Comparison of ENCODE assay signal across 6 cellular contexts in the genomic region with DNA sequence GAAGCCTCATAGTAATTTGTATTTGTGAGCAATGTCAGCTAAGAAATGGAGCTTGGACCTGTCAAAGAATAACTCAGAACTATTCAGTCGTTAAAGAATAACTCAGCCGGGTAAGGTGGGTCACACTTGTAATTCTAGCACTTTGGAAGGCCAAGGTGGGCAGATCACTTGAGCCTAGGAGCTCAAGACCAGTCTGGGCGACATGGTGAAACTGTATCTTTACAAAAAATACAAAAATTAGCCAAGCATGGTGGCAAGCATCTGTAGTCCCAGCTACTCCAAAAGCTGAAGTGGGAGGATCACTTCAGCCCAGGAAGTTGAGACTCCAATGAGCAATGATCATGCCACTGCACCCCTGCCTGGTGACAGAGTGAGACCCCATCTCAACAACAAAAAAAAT.
"Had no signal": no experiment of that assay in that cellular context is flagged by ENCODE, and none has a peak within 500 bp of the region (broad histone marks: within the 10 kb centered on the region; RNA-seq: fewer than 3 reads in every experiment).

No MANE protein-coding gene starts in this region.

- H3K27ac ChIP-seq: HL-60 had no signal

- H3K4me3 Mint-ChIP-seq: IgD-negative memory B cell had no signal

- ATAC-seq: HepG2, K562 had no signal

- H3K27me3 Mint-ChIP-seq: IgD-negative memory B cell had no signal

- H3K4me1 Mint-ChIP-seq: IgD-negative memory B cell had no signal

- DNase-seq: IMR-90, KBM-7 had no signal

- H3K4me3 ChIP-seq: K562 had no signal

- H3K27ac Mint-ChIP-seq: IgD-negative memory B cell had no signal
